ENCODE assay signal across 8 cellular contexts in the genomic region with DNA sequence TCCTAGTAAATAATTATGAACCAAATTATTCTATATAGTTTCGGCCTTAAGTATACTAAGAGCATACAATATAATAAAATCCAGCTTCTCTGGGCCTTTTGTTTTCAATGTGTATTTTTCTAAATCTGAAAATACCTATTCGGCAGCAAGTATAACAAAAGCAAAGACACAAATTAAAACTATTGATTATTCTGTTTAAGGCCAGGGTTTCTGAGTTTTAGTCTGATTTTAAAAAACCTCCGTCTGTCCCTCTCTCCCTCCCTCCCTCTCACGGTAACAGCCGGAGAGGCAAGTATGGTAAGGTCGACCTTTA. TPM values are rescaled to one million over a fixed set of nuclear protein-coding genes. Genes with fewer than 3 reads are reported as not detected.
DNase-seq lines count a peak whose midpoint lies in the region; ATAC-seq, FAIRE-seq and TF ChIP-seq lines count a peak whose summit lies in the region.

No MANE protein-coding gene starts in this region.

- no peaks in the 10 kb centered on the region for H3K9me3 Mint-ChIP-seq in activated CD4-positive, alpha-beta T cell treated with anti-CD3 and anti-CD28 coated beads, Interleukin-2, amount 10 ng/mL, durations not matched to agents 24 days and 14 days

- WGBS in HepG2 (ENCODE audit: low lambda C conversion rate), result 2% methylated on average over 6 of the region's 6 CpGs
- 27% methylated on average over 6 of the region's 6 CpGs for WGBS in thymus

- H4K20me1 ChIP-seq in HepG2 (ENCODE audit: insufficient read depth, low read length), result peaks cover 41% of the 10 kb centered on the region

- no peak for DNase-seq in activated CD4-positive, alpha-beta T cell treated with anti-CD3 and anti-CD28 coated beads, Interleukin-2, amount 10 ng/mL, durations not matched to agents 24 days and 14 days
- no peak for DNase-seq in activated CD4-positive, alpha-beta T cell treated with anti-CD3 and anti-CD28 coated beads for 4 hours
- DNase-seq in adipocyte (ENCODE audit: low read depth), result no peak
- no peak for DNase-seq in HepG2 (ENCODE audit: low spot score)
- no peak for DNase-seq in NCI-H524 treated with DMSO at 0.1 percent for 48 hours (lab: John Stamatoyannopoulos, UW)

- no peaks in the 10 kb centered on the region for H3K27me3 Mint-ChIP-seq in activated CD4-positive, alpha-beta T cell treated with anti-CD3 and anti-CD28 coated beads, Interleukin-2, amount 10 ng/mL, durations not matched to agents 24 days and 14 days

- 0 out of 4 replicates have a peak, but pooled peaks of 1 of the 2 experiments have one; percentile 22 for TF ChIP-seq POLR2A in HepG2 (IDR thresholded peaks at IDR 0.05; ENCODE audit: insufficient read depth in 1 of 2, low read depth in 2 of 2, low read length in 2 of 2)

- peaks cover 41% of the 10 kb centered on the region for H3K4me1 Mint-ChIP-seq in activated CD4-positive, alpha-beta T cell treated with anti-CD3 and anti-CD28 coated beads, Interleukin-2, amount 10 ng/mL, durations not matched to agents 24 days and 14 days

- peak overlapping the region; percentile 98 for H3K9ac ChIP-seq in adipocyte (ENCODE audit: low read length)
- H3K9ac ChIP-seq in HepG2 (ENCODE audit: insufficient read depth, low read depth, low read length), result peak overlapping the region; percentile 93

- no peak overlapping the region for H2AFZ ChIP-seq in HepG2 (ENCODE audit: low read length)

- H3K36me3 ChIP-seq in adipocyte (ENCODE audit: control insufficient read depth, insufficient read depth, low read length, severe bottlenecking) (peaks cover 33% of the 10 kb centered on the region), HepG2 (replicated peaks in 1 of 2; ENCODE audit: control insufficient read depth in 1 of 2, insufficient read depth in 2 of 2, low read length in 2 of 2) (peaks cover 5 to 17% of the 10 kb centered on the region in 2 experiments; a peak in 4 of 5 replicates), thymus (ENCODE audit: control insufficient read depth, insufficient read depth) (peaks cover 7% of the 10 kb centered on the region)

- intact Hi-C loops in activated CD4-positive, alpha-beta T cell treated with anti-CD3 and anti-CD28 coated beads, Interleukin-2, amount 10 ng/mL, durations not matched to agents 24 days and 14 days (cut with micrococcal nuclease), result loop anchor here (5.0 kb wide), 3 partner anchors 38 to 1187 kb away; a partner anchor contains a TSS
- intact Hi-C loops in HepG2 (cut with micrococcal nuclease; ENCODE audit: unreplicated experiment), result loop anchor here (2.0 to 5.0 kb wide), 2 partner anchors 44 to 193 kb away; no protein-coding TSS in a partner anchor

- H3K4me2 ChIP-seq in HepG2 (ENCODE audit: low read depth, low read length), result peak overlapping the region; percentile 79

- no peak for TF ChIP-seq CTCF in HepG2 (CRISPR knock-in tag; IDR thresholded peaks at IDR 0.05)

- H3K4me3 Mint-ChIP-seq in activated CD4-positive, alpha-beta T cell treated with anti-CD3 and anti-CD28 coated beads, Interleukin-2, amount 10 ng/mL, durations not matched to agents 24 days and 14 days, result peak overlapping the region; percentile 97

- peaks cover 54% of the 10 kb centered on the region for H3K79me2 ChIP-seq in HepG2 (ENCODE audit: insufficient read depth, low read length)

- no peaks in the 10 kb centered on the region for H3K27me3 ChIP-seq in adipocyte (replicated peaks; ENCODE audit: control insufficient read depth, insufficient read depth, low read length)
- no peaks in the 10 kb centered on the region; a peak in 1 of 5 replicates for H3K27me3 ChIP-seq in HepG2 (ENCODE audit: control insufficient read depth in 1 of 2, insufficient read depth in 2 of 2, low read length in 2 of 2)
- H3K27me3 ChIP-seq in thymus (ENCODE audit: control insufficient read depth, insufficient read depth), result no peaks in the 10 kb centered on the region

- ATAC-seq in HepG2 (no peak), GM21381 (IDR thresholded peaks at IDR 0.05; ENCODE audit: unreplicated experiment) (no peak), GM21717 (IDR thresholded peaks at IDR 0.05; ENCODE audit: unreplicated experiment) (no peak)

- CTCF ChIA-PET in HepG2 (lab: Yijun Ruan, JAX; ENCODE audit: low intra/inter-chr PET ratio, low total read pairs), result interaction anchor here (0.9 to 3.1 kb wide), 2 partner anchors 45 to 92 kb away, joined by 4 to 10 read pairs; no protein-coding TSS in a partner anchor

- in situ Hi-C loops in HepG2 (cut with HindIII; ENCODE audit: extremely low pct_ligation_motif_present, low pct_unique_long_range_greater_than_20kb), result loop anchor here (5.0 kb wide), 1 partner anchor 83 kb away; no protein-coding TSS in a partner anchor

- H3K27ac Mint-ChIP-seq in activated CD4-positive, alpha-beta T cell treated with anti-CD3 and anti-CD28 coated beads, Interleukin-2, amount 10 ng/mL, durations not matched to agents 24 days and 14 days, result peak overlapping the region; percentile 91

- H3K9me3 ChIP-seq in adipocyte (ENCODE audit: control insufficient read depth, low read length) (no peaks in the 10 kb centered on the region), HepG2 (ENCODE audit: low read length) (no peaks in the 10 kb centered on the region), thymus (ENCODE audit: control insufficient read depth) (no peaks in the 10 kb centered on the region)

- peaks cover 43% of the 10 kb centered on the region for H3K4me1 ChIP-seq in adipocyte (ENCODE audit: control insufficient read depth, insufficient read depth, low read length)
- H3K4me1 ChIP-seq in HepG2 (ENCODE audit: insufficient read depth, low read length), result peaks cover 45% of the 10 kb centered on the region
- peaks cover 9% of the 10 kb centered on the region for H3K4me1 ChIP-seq in thymus (ENCODE audit: control insufficient read depth, insufficient read depth, low read length)

- no peak for TF ChIP-seq RAD21 in HepG2 (CRISPR knock-in tag; IDR thresholded peaks at IDR 0.05)

- H3K36me3 Mint-ChIP-seq in activated CD4-positive, alpha-beta T cell treated with anti-CD3 and anti-CD28 coated beads, Interleukin-2, amount 10 ng/mL, durations not matched to agents 24 days and 14 days (ENCODE audit: low read depth), result peaks cover 22% of the 10 kb centered on the region

- POLR2A ChIA-PET in HepG2 (lab: Yijun Ruan, JAX), result interaction anchor here (2.0 to 9.6 kb wide), 13 partner anchors 11 to 322 kb away, joined by 4 to 510 read pairs (median 73); no protein-coding TSS in a partner anchor

- FAIRE-seq in HepG2 (lab: Jason Lieb, UNC), result peak; percentile 92

- H3K4me3 ChIP-seq in adipocyte (ENCODE audit: low read length) (peak overlapping the region; percentile 92), HepG2 (replicated peaks in 1 of 3; ENCODE audit: insufficient read depth in 1 of 3, low read depth in 2 of 3, low read length in 3 of 3) (peak overlapping the region; percentile 97 to 98 (median 97)), thymus (ENCODE audit: low read length) (peak overlapping the region; percentile 96)

- TF ChIP-seq EP300 in HepG2 (IDR thresholded peaks at IDR 0.05; ENCODE audit: low read depth in 2 of 2, low read length in 2 of 2), result no peak
- TF ChIP-seq EP300 in HepG2 (CRISPR knock-in tag; IDR thresholded peaks at IDR 0.05; ENCODE audit: borderline replicate concordance), result no peak

- TSS peak; percentile 55 for BruUV-seq in HepG2 (replicated peaks; lab: Mats Ljungman, UMichigan)

- H3K27ac ChIP-seq in HepG2 (ENCODE audit: extremely low read length, insufficient read depth, low read length) (peak overlapping the region; percentile 82), thymus (ENCODE audit: low read depth) (peak overlapping the region; percentile 97)

RNA-seq across cellular contexts. Expression of a gene that starts 1.5 kb away (rescaled TPM):
- total RNA-seq in activated CD4-positive, alpha-beta T cell treated with anti-CD3 and anti-CD28 coated beads, Interleukin-2, amount 10 ng/mL, durations not matched to agents 24 days and 14 days, result 29.0 and 30.1 TPM in 2 replicates
- 19.4 and 21.9 TPM in 2 replicates for total RNA-seq in HepG2 (2016; rRNA removed; fragmentation: Illumina TruSeq; extraction: Trizol)
- 4.8 and 6.1 TPM in 2 replicates for total RNA-seq in HepG2 (2016; cell fraction: cytosol; rRNA removed; fragmentation: Illumina TruSeq; extraction: Trizol; ENCODE audit: low read depth)
- 15.4 and 18.3 TPM in 2 replicates for total RNA-seq in HepG2 (2016; cell fraction: insoluble cytoplasmic fraction; rRNA removed; fragmentation: Illumina TruSeq; extraction: Trizol)
- 17.3 and 20.5 TPM in 2 replicates for total RNA-seq in HepG2 (2016; cell fraction: membrane; rRNA removed; fragmentation: Illumina TruSeq; extraction: Trizol)
- 32.5 and 39.5 TPM in 2 replicates for total RNA-seq in HepG2 (2016; cell fraction: nucleus; rRNA removed; fragmentation: Illumina TruSeq; extraction: Trizol)
- polyA plus RNA-seq in HepG2 (2011; rRNA removed), result 52.5 and 57.7 TPM in 2 replicates
- polyA plus RNA-seq in HepG2 (2011; cell fraction: cytosol; rRNA removed), result 34.6 and 53.8 TPM in 2 replicates
- 22.7 and 27.8 TPM in 2 replicates for polyA plus RNA-seq in HepG2 (2011; cell fraction: nucleus; rRNA removed)
- polyA plus RNA-seq in HepG2 (2012), result 77.1 and 86.3 TPM in 2 replicates
- polyA plus RNA-seq in HepG2 (2016; cell fraction: cytosol; fragmentation: Illumina TruSeq; extraction: Trizol; ENCODE audit: low read depth), result 11.4 and 11.5 TPM in 2 replicates
- polyA plus RNA-seq in HepG2 (2016; cell fraction: insoluble cytoplasmic fraction; fragmentation: Illumina TruSeq; extraction: Trizol; ENCODE audit: low read depth), result 38.0 and 41.3 TPM in 2 replicates
- polyA plus RNA-seq in HepG2 (2016; cell fraction: membrane; fragmentation: Illumina TruSeq; extraction: Trizol; ENCODE audit: low read depth), result 23.3 and 26.8 TPM in 2 replicates
- 96.0 and 102 TPM in 2 replicates for polyA plus RNA-seq in HepG2 (2016; cell fraction: nucleus; fragmentation: Illumina TruSeq; extraction: Trizol; ENCODE audit: insufficient read depth, low read depth)
- polyA minus RNA-seq in HepG2 (2011; rRNA and poly(A)+ RNA removed; ENCODE audit: low replicate concordance), result 82.9 and 106 TPM in 2 replicates
- 53.5 and 57.1 TPM in 2 replicates for polyA minus RNA-seq in HepG2 (2011; cell fraction: cytosol; rRNA and poly(A)+ RNA removed)
- 28.7 and 29.6 TPM in 2 replicates for polyA minus RNA-seq in HepG2 (2011; cell fraction: nucleus; rRNA and poly(A)+ RNA removed)
- 49.3 TPM for polyA plus RNA-seq in thymus

RNA-seq across cellular contexts. Expression of a gene that starts 29.3 kb away (rescaled TPM):
- not detected in 2 replicates for total RNA-seq in activated CD4-positive, alpha-beta T cell treated with anti-CD3 and anti-CD28 coated beads, Interleukin-2, amount 10 ng/mL, durations not matched to agents 24 days and 14 days
- not detected in 2 replicates for total RNA-seq in HepG2 (2016; rRNA removed; fragmentation: Illumina TruSeq; extraction: Trizol)
- not detected in 2 replicates for total RNA-seq in HepG2 (2016; cell fraction: cytosol; rRNA removed; fragmentation: Illumina TruSeq; extraction: Trizol; ENCODE audit: low read depth)
- total RNA-seq in HepG2 (2016; cell fraction: insoluble cytoplasmic fraction; rRNA removed; fragmentation: Illumina TruSeq; extraction: Trizol), result 0.02 TPM in 1 of 2 replicates, not detected in the other
- not detected in 2 replicates for total RNA-seq in HepG2 (2016; cell fraction: membrane; rRNA removed; fragmentation: Illumina TruSeq; extraction: Trizol)
- total RNA-seq in HepG2 (2016; cell fraction: nucleus; rRNA removed; fragmentation: Illumina TruSeq; extraction: Trizol), result not detected in 2 replicates
- polyA plus RNA-seq in HepG2 (2011; rRNA removed) (not detected in 2 replicates), thymus (0.82 TPM)
- 0.01 TPM in 2 replicates for polyA plus RNA-seq in HepG2 (2011; cell fraction: cytosol; rRNA removed)
- polyA plus RNA-seq in HepG2 (2011; cell fraction: nucleus; rRNA removed), result 0.06 TPM in 1 of 2 replicates, not detected in the other
- polyA plus RNA-seq in HepG2 (2012), result not detected in 2 replicates
- polyA plus RNA-seq in HepG2 (2016; cell fraction: cytosol; fragmentation: Illumina TruSeq; extraction: Trizol; ENCODE audit: low read depth), result not detected in 2 replicates
- not detected in 2 replicates for polyA plus RNA-seq in HepG2 (2016; cell fraction: insoluble cytoplasmic fraction; fragmentation: Illumina TruSeq; extraction: Trizol; ENCODE audit: low read depth)
- polyA plus RNA-seq in HepG2 (2016; cell fraction: membrane; fragmentation: Illumina TruSeq; extraction: Trizol; ENCODE audit: low read depth), result not detected in 2 replicates
- polyA plus RNA-seq in HepG2 (2016; cell fraction: nucleus; fragmentation: Illumina TruSeq; extraction: Trizol; ENCODE audit: insufficient read depth, low read depth), result 0.12 TPM in 1 of 2 replicates, not detected in the other
- polyA minus RNA-seq in HepG2 (2011; rRNA and poly(A)+ RNA removed; ENCODE audit: low replicate concordance), result not detected in 2 replicates
- polyA minus RNA-seq in HepG2 (2011; cell fraction: cytosol; rRNA and poly(A)+ RNA removed), result not detected in 2 replicates
- not detected in 2 replicates for polyA minus RNA-seq in HepG2 (2011; cell fraction: nucleus; rRNA and poly(A)+ RNA removed)
